Comparison of ENCODE assay signal across 14 cellular contexts in the genomic region with DNA sequence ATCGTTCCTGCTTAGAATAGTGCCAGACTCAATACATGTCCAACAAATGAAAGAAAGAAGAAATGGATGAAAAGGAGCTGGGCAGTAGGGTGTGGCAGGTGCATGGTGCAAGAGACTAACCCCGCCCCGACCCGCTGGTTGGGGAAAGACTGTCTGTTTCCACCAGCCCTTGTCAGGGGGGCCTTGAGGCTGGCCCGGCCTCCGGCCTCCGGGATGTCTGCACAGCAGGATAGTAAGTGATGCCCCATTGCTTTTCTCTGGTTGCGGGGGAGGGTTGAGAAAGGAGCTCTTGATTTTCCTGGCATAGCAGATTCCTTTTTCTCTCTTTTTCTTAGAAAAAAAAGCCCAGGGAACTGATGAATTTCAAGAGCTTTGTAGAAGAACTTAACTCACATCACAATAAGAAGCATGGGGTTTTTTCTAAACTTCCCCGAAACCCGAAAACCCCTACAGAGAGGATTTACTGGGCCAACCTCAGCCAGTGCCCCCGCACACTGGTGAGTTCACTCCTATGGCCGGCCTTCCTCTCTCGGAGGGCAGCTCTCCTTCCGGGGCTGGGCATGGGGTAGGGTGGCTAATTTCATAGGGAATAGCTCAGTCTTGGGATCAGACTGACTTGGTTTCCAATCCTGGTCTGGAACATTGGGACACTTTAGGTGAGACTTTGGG. TPM values are rescaled to one million over a fixed set of nuclear protein-coding genes. Genes with fewer than 3 reads are reported as not detected.
DNase-seq lines count a peak whose midpoint lies in the region; ATAC-seq and TF ChIP-seq lines count a peak whose summit lies in the region.
"Had no signal": no experiment of that assay in that cellular context is flagged by ENCODE, and none has a peak within 500 bp of the region (broad histone marks: within the 10 kb centered on the region; RNA-seq: fewer than 3 reads in every experiment).

No MANE protein-coding gene starts in this region.

- H4K20me1 ChIP-seq in GM23338 (replicated peaks; ENCODE audit: insufficient read depth): no peaks in the 10 kb centered on the region

- H3K27me3 ChIP-seq in GM23338 (ENCODE audit: insufficient read depth): no peaks in the 10 kb centered on the region
- H3K27me3 ChIP-seq: tibial nerve had no signal

- peak overlapping the region; percentile 92 for H2AFZ ChIP-seq in GM23338

- no peak for TF ChIP-seq CTCF in GM23338 (conservative IDR thresholded peaks at IDR 0.05; ENCODE audit: low read depth in 2 of 2)

- no peaks in the 10 kb centered on the region for H3K9me3 Mint-ChIP-seq in GM23338
- H3K9me3 Mint-ChIP-seq in effector memory CD8-positive, alpha-beta T cell: no peaks in the 10 kb centered on the region
- H3K9me3 Mint-ChIP-seq in natural killer cell treated with Interleukin-12 subunit alpha and Interleukin-12 subunit beta and Interleukin-15 and Interleukin-18, amount 100 ng/mL, for 72 hours: no peaks in the 10 kb centered on the region
- H3K9me3 Mint-ChIP-seq: activated T-cell treated with anti-CD3 and anti-CD28 coated beads, Interleukin-2, amount 50 U/mL, for 72 hours had no signal

- H3K36me3 Mint-ChIP-seq in GM23338 (ENCODE audit: low read depth): no peaks in the 10 kb centered on the region
- peaks cover 7% of the 10 kb centered on the region for H3K36me3 Mint-ChIP-seq in effector memory CD8-positive, alpha-beta T cell (ENCODE audit: insufficient read depth)
- H3K36me3 Mint-ChIP-seq in natural killer cell treated with Interleukin-12 subunit alpha and Interleukin-12 subunit beta and Interleukin-15 and Interleukin-18, amount 100 ng/mL, for 72 hours: no peaks in the 10 kb centered on the region

- peaks cover 18% of the 10 kb centered on the region for H3K27me3 Mint-ChIP-seq in GM23338 (ENCODE audit: insufficient read depth, low read depth, poor library complexity)
- no peaks in the 10 kb centered on the region for H3K27me3 Mint-ChIP-seq in effector memory CD8-positive, alpha-beta T cell
- H3K27me3 Mint-ChIP-seq in natural killer cell treated with Interleukin-12 subunit alpha and Interleukin-12 subunit beta and Interleukin-15 and Interleukin-18, amount 100 ng/mL, for 72 hours: no peaks in the 10 kb centered on the region

- H3K4me3 Mint-ChIP-seq in GM23338: peak overlapping the region; percentile 2; the same call in 1 of the 3 replicates
- H3K4me3 Mint-ChIP-seq in effector memory CD8-positive, alpha-beta T cell: peak overlapping the region in 1 of 2 donors; percentile 14
- H3K4me3 Mint-ChIP-seq in natural killer cell treated with Interleukin-12 subunit alpha and Interleukin-12 subunit beta and Interleukin-15 and Interleukin-18, amount 100 ng/mL, for 72 hours: peak overlapping the region; percentile 53

- DNase-seq in ELF-1 (ENCODE audit: low read depth, low spot score): peak; percentile 36
- DNase-seq in GM23338 (ENCODE audit: low spot score): peak; percentile 58
- DNase-seq in effector memory CD8-positive, alpha-beta T cell: no peak
- no peak for DNase-seq in natural killer cell treated with Interleukin-12 subunit alpha and Interleukin-12 subunit beta and Interleukin-15 and Interleukin-18, amount 100 ng/mL, for 72 hours (ENCODE audit: low spot score)
- no peak for DNase-seq in stimulated activated naive CD4-positive, alpha-beta T cell (lab: John Stamatoyannopoulos, UW)
- no peak for DNase-seq in NCI-H345 treated with DMSO at 0.1 percent for 48 hours (lab: John Stamatoyannopoulos, UW; ENCODE audit: unreplicated experiment)
- DNase-seq in COLO829 (ENCODE audit: low spot score): no peak
- DNase-seq: NCI-H1092 treated with DMSO at 0.1 percent for 48 hours had no signal

- H3F3A ChIP-seq in GM23338 (replicated peaks; ENCODE audit: low read depth): no peaks in the 10 kb centered on the region; the same call in 1 of the 2 replicates

- no peaks in the 10 kb centered on the region for H3K79me2 ChIP-seq in GM23338 (replicated peaks; ENCODE audit: insufficient read depth)

- H3K4me2 ChIP-seq in GM23338: peak overlapping the region; percentile 66
- H3K4me2 ChIP-seq: KMS-11 had no signal

- no peak overlapping the region for H3K27ac Mint-ChIP-seq in GM23338
- H3K27ac Mint-ChIP-seq in effector memory CD8-positive, alpha-beta T cell: peak overlapping the region; percentile 74 to 80
- H3K27ac Mint-ChIP-seq in natural killer cell treated with Interleukin-12 subunit alpha and Interleukin-12 subunit beta and Interleukin-15 and Interleukin-18, amount 100 ng/mL, for 72 hours: peak overlapping the region; percentile 65 to 72
- H3K27ac Mint-ChIP-seq: activated T-cell treated with anti-CD3 and anti-CD28 coated beads, Interleukin-2, amount 50 U/mL, for 72 hours had no signal

- peak overlapping the region; percentile 41 for H3K4me3 ChIP-seq in GM23338
- H3K4me3 ChIP-seq: tibial nerve had no signal

- peaks cover 4% of the 10 kb centered on the region; the same call in 1 of the 2 replicates for H3K9me2 ChIP-seq in GM23338 (ENCODE audit: insufficient read depth)

- ATAC-seq in GM23338 (peak; percentile 64), HG03469 (IDR thresholded peaks at IDR 0.05; ENCODE audit: unreplicated experiment) (no peak)
- no peak for ATAC-seq in effector memory CD8-positive, alpha-beta T cell (replicated peaks)
- peak in 1 of 2 donors; percentile 2 for ATAC-seq in natural killer cell treated with Interleukin-12 subunit alpha and Interleukin-12 subunit beta and Interleukin-15 and Interleukin-18, amount 100 ng/mL, for 72 hours
- ATAC-seq: activated CD4-positive, CD25-positive, alpha-beta regulatory T cell treated with anti-CD3 and anti-CD28 coated beads, Interleukin-2, amount 50 U/mL, for 24 hours; Right ventricle myocardium inferior had no signal

- H3K27ac ChIP-seq in GM23338 (ENCODE audit: low read depth): peak overlapping the region; percentile 83; the same call in 1 of the 2 replicates
- H3K27ac ChIP-seq: KMS-11 had no signal

- H3K4me1 Mint-ChIP-seq in GM23338: peaks cover 45% of the 10 kb centered on the region
- peaks cover 24 to 35% of the 10 kb centered on the region in 2 donors for H3K4me1 Mint-ChIP-seq in effector memory CD8-positive, alpha-beta T cell (ENCODE audit: low read depth in 2 of 2)
- peaks cover 28 to 43% of the 10 kb centered on the region in 2 donors for H3K4me1 Mint-ChIP-seq in natural killer cell treated with Interleukin-12 subunit alpha and Interleukin-12 subunit beta and Interleukin-15 and Interleukin-18, amount 100 ng/mL, for 72 hours (ENCODE audit: low read depth in 2 of 2)

- peaks cover 20% of the 10 kb centered on the region for H3K4me1 ChIP-seq in GM23338 (ENCODE audit: insufficient read depth)
- H3K4me1 ChIP-seq: tibial nerve had no signal

- H3K36me3 ChIP-seq in GM23338 (ENCODE audit: insufficient read depth): no peaks in the 10 kb centered on the region
- H3K36me3 ChIP-seq: tibial nerve had no signal

TF ChIP-seq in GM23338, 12 proteins besides CTCF, POLR2A, EP300 and RAD21 (continues in another document):
- TF ChIP-seq JUNB (IDR thresholded peaks at IDR 0.05; ENCODE audit: unreplicated experiment): no peak

RNA-seq across cellular contexts. Expression of a gene that starts 12.5 kb away (rescaled TPM):
- total RNA-seq in GM23338 (2014; rRNA removed; shearing (Covaris generic)): 1.7 and 2.5 TPM in 2 replicates
- 0.85 and 1.2 TPM in 2 replicates for polyA plus RNA-seq in GM23338 (2016; fragmentation: Nextera tagmentation; extraction: Ambion mirVana)
- 1 to 10 TPM; 1.5 to 2.1 TPM for total RNA-seq in natural killer cell treated with Interleukin-12 subunit alpha and Interleukin-12 subunit beta and Interleukin-15 and Interleukin-18, amount 100 ng/mL, for 72 hours
- total RNA-seq: Right ventricle myocardium inferior, tibial nerve had no signal

RNA-seq across cellular contexts. Expression of a gene that starts 49.3 kb away (rescaled TPM):
- total RNA-seq in GM23338 (2014; rRNA removed; shearing (Covaris generic)): 13.6 and 14.8 TPM in 2 replicates
- 5.9 and 6.5 TPM in 2 replicates for polyA plus RNA-seq in GM23338 (2016; fragmentation: Nextera tagmentation; extraction: Ambion mirVana)
- 1 to 10 TPM; 4.6 to 4.9 TPM for total RNA-seq in natural killer cell treated with Interleukin-12 subunit alpha and Interleukin-12 subunit beta and Interleukin-15 and Interleukin-18, amount 100 ng/mL, for 72 hours

Comparison
In these comparisons a context has a peak if more than half of its experiments do, and no peak if none do; other contexts are left out.
1. DNase-seq: peak in ELF-1 (single experiment) and GM23338 (single experiment); none in effector memory CD8-positive, alpha-beta T cell (0 of 3), natural killer cell treated with Interleukin-12 subunit alpha and Interleukin-12 subunit beta and Interleukin-15 and Interleukin-18, amount 100 ng/mL, for 72 hours (single experiment), stimulated activated naive CD4-positive, alpha-beta T cell (0 of 6), NCI-H345 treated with DMSO at 0.1 percent for 48 hours (single experiment) and COLO829 (single experiment).